Comparison of ENCODE assay signal across 9 cellular contexts in genomic region chr11:70233511-70233919, GRCh38. TPM values are rescaled to one million over a fixed set of nuclear protein-coding genes. Genes with fewer than 3 reads are reported as not detected.
DNase-seq lines count a peak whose midpoint lies in the region; ATAC-seq, FAIRE-seq and TF ChIP-seq lines count a peak whose summit lies in the region.
"Had no signal": no experiment of that assay in that cellular context is flagged by ENCODE, and none has a peak within 500 bp of the region (broad histone marks: within the 10 kb centered on the region; RNA-seq: fewer than 3 reads in every experiment).

No MANE protein-coding gene starts in this region.

- 0 out of 2 replicates have a peak, but pooled peaks cover 2% of the 10 kb centered on the region for H3K4me1 ChIP-seq in IMR-90 (ENCODE audit: control insufficient read depth, insufficient read depth, low read length)
- H3K4me1 ChIP-seq in K562 (replicated peaks in 1 of 2; ENCODE audit: control insufficient read depth in 2 of 2, insufficient read depth in 2 of 2, low read length in 2 of 2), result peaks cover 4 to 5% of the 10 kb centered on the region in 2 experiments; a peak in 3 of 5 replicates
- no peaks in the 10 kb centered on the region for H3K4me1 ChIP-seq in mucosa of descending colon (ENCODE audit: low read depth)

- H3K9me1 ChIP-seq in IMR-90 (ENCODE audit: insufficient read depth, low read length) (peaks cover 8% of the 10 kb centered on the region), K562 (ENCODE audit: control insufficient read depth, insufficient read depth, low read length) (no peaks in the 10 kb centered on the region)

- DNase-seq in EH (ENCODE audit: low read depth) (peak; percentile 86), IMR-90 (peak; percentile 91), K562 (ENCODE audit: extremely low read depth in 1 of 4, low spot score in 3 of 4) (peak; percentile 33 to 60 (median 40)), mucosa of descending colon (no peak), T-helper 17 cell (no peak), T-helper 9 cell (no peak), NCI-H1417 (lab: John Stamatoyannopoulos, UW) (no peak)

- no peak overlapping the region for H3K4me3 Mint-ChIP-seq in T-helper 17 cell
- H3K4me3 Mint-ChIP-seq: natural killer cell treated with Interleukin-12 subunit alpha and Interleukin-12 subunit beta and Interleukin-15 and Interleukin-18, amount 100 ng/mL, for 72 hours had no signal

- no peak overlapping the region for H2BK120ac ChIP-seq in IMR-90 (ENCODE audit: low read depth, low read length)

- H3K36me3 Mint-ChIP-seq in T-helper 17 cell (ENCODE audit: low read depth), result no peaks in the 10 kb centered on the region
- H3K36me3 Mint-ChIP-seq: natural killer cell treated with Interleukin-12 subunit alpha and Interleukin-12 subunit beta and Interleukin-15 and Interleukin-18, amount 100 ng/mL, for 72 hours had no signal

- H3K79me1 ChIP-seq in IMR-90 (ENCODE audit: low read depth in 1 of 2, low read length in 2 of 2), result no peaks in the 10 kb centered on the region

- no peak overlapping the region for H2BK15ac ChIP-seq in IMR-90 (ENCODE audit: low read depth, low read length)

- no peak overlapping the region for H3K4ac ChIP-seq in IMR-90 (ENCODE audit: low read depth, low read length)

- in situ Hi-C loops in IMR-90 (cut with MboI; ENCODE audit: low sequenced_read_pairs) (no loop called here), K562 (cut with MboI) (no loop called here)

- no peak overlapping the region for H2BK20ac ChIP-seq in IMR-90 (ENCODE audit: low read depth, low read length)

- no peak overlapping the region for H2BK5ac ChIP-seq in IMR-90 (ENCODE audit: low read depth, low read length, poor library complexity, severe bottlenecking)

- POLR2A ChIA-PET in IMR-90 (lab: Charles Lee; ENCODE audit: unreplicated experiment), result no interaction called here
- POLR2A ChIA-PET in K562 (lab: Yijun Ruan, JAX), result interaction anchor here (0.7 to 1.0 kb wide), 3 partner anchors 10 to 151 kb away, joined by 3 read pairs; no protein-coding TSS in a partner anchor

- dilution Hi-C loops in IMR-90 (cut with HindIII; ENCODE audit: low sequenced_read_pairs, unreplicated experiment), result no loop called here

- H3K27ac ChIP-seq in IMR-90 (ENCODE audit: insufficient read depth, low read length), result no peak overlapping the region
- H3K27ac ChIP-seq in K562 (ENCODE audit: extremely low read depth, low read depth, low read length), result no peak overlapping the region

- no peak for TF ChIP-seq RAD21 in IMR-90 (IDR thresholded peaks at IDR 0.05; ENCODE audit: low read length)
- TF ChIP-seq RAD21 in K562 (CRISPR knock-in tag; conservative IDR thresholded peaks at IDR 0.05 in 1 of 2, IDR thresholded peaks at IDR 0.05 in 1 of 2), result no peak

- H4K8ac ChIP-seq in IMR-90 (ENCODE audit: low read depth in 2 of 2, low read length in 2 of 2), result no peak overlapping the region

- no peak overlapping the region for H2AK5ac ChIP-seq in IMR-90 (ENCODE audit: low read depth, low read length)

- ATAC-seq in IMR-90 (ENCODE audit: low read depth) (peak; percentile 86), K562 (peak; percentile 75), mucosa of descending colon (peak; percentile 91), T-helper 17 cell (no peak), GM21423 (IDR thresholded peaks at IDR 0.05; ENCODE audit: unreplicated experiment) (no peak)

- H3K4me2 ChIP-seq in IMR-90 (ENCODE audit: low read depth, low read length), result no peak overlapping the region
- peak overlapping the region; percentile 23 for H3K4me2 ChIP-seq in K562 (ENCODE audit: insufficient read depth, low read length)

- no peak overlapping the region for H4K91ac ChIP-seq in IMR-90 (ENCODE audit: insufficient read depth, low read depth, low read length)

- no peak overlapping the region for H2AK9ac ChIP-seq in IMR-90 (replicated peaks; ENCODE audit: low read depth, low read length, poor library complexity)

- H2AFZ ChIP-seq in IMR-90 (replicated peaks; ENCODE audit: low read length, poor library complexity), result peak overlapping the region; percentile 38
- no peak overlapping the region for H2AFZ ChIP-seq in K562 (ENCODE audit: low read depth, low read length)

- TF ChIP-seq POLR2A in IMR-90 (IDR thresholded peaks at IDR 0.05; ENCODE audit: low read depth, low read length) (no peak), K562 (conservative IDR thresholded peaks at IDR 0.05) (no peak)

- no peak overlapping the region for H3K56ac ChIP-seq in IMR-90 (ENCODE audit: extremely low read depth, insufficient read depth, low read length)

- H3K9ac ChIP-seq in IMR-90 (ENCODE audit: low read depth, low read length) (no peak overlapping the region), K562 (ENCODE audit: insufficient read depth in 1 of 2, low read depth in 2 of 2, low read length in 2 of 2) (peak overlapping the region in 1 of 2 experiments; percentile 67; a peak in 1 of 4 replicates)

- H3K9me3 ChIP-seq in IMR-90 (ENCODE audit: control insufficient read depth, insufficient read depth, low read length) (peaks cover 3% of the 10 kb centered on the region; the same call in 1 of the 2 replicates), K562 (replicated peaks; ENCODE audit: control insufficient read depth, insufficient read depth, low read depth, low read length) (no peaks in the 10 kb centered on the region), mucosa of descending colon (no peaks in the 10 kb centered on the region), T-helper 17 cell (ENCODE audit: control insufficient read depth, low read length, poor library complexity, severe bottlenecking) (no peaks in the 10 kb centered on the region)

- intact Hi-C loops in IMR-90 (cut with micrococcal nuclease), result no loop called here
- intact Hi-C loops in K562 (cut with micrococcal nuclease), result no loop called here
- intact Hi-C loops in mucosa of descending colon (cut with DNase I, micrococcal nuclease), result no loop called here

- H3K27me3 ChIP-seq in IMR-90 (ENCODE audit: control insufficient read depth, insufficient read depth, low read length), result peaks cover 30% of the 10 kb centered on the region
- peaks cover 0 to 5% of the 10 kb centered on the region in 2 experiments; a peak in 2 of 5 replicates for H3K27me3 ChIP-seq in K562 (ENCODE audit: control insufficient read depth in 2 of 2, insufficient read depth in 2 of 2, low read length in 2 of 2)

- peaks cover 10% of the 10 kb centered on the region for H3K27me3 Mint-ChIP-seq in T-helper 17 cell

- WGBS in IMR-90 (ENCODE audit: extremely low coverage in 2 of 2, insufficient read length in 1 of 2), 2 experiments, result 70% methylated on average over 2 of the region's 11 CpGs; no CpG with 5 or more reads in 1 of the 2 experiments
- WGBS in K562 (ENCODE audit: insufficient coverage, low coverage, missing lambda C conversion rate), result under 1% methylated on average over 11 of the region's 11 CpGs

- BruUV-seq in IMR-90 (replicated peaks; lab: Mats Ljungman, UMichigan), result no TSS peak
- BruUV-seq in K562 (replicated peaks; lab: Mats Ljungman, UMichigan), result no TSS peak

- H3K18ac ChIP-seq in IMR-90 (ENCODE audit: low read depth, low read length), result no peak overlapping the region

- no peak overlapping the region for H4K5ac ChIP-seq in IMR-90 (ENCODE audit: low read depth, low read length)

- no peak overlapping the region for H3K23ac ChIP-seq in IMR-90 (ENCODE audit: low read depth, low read length)

- H3K4me1 Mint-ChIP-seq in T-helper 17 cell, result no peaks in the 10 kb centered on the region

- CTCF ChIA-PET in IMR-90 (lab: Yijun Ruan, JAX) (no interaction called here), K562 (lab: Yijun Ruan, JAX; ENCODE audit: low intra/inter-chr PET ratio) (no interaction called here)

- no peaks in the 10 kb centered on the region for H3K36me3 ChIP-seq in IMR-90 (ENCODE audit: control insufficient read depth, insufficient read depth, low read length)
- H3K36me3 ChIP-seq in K562 (ENCODE audit: control insufficient read depth, insufficient read depth, low read length), result no peaks in the 10 kb centered on the region
- H3K36me3 ChIP-seq in mucosa of descending colon (ENCODE audit: low read depth), result no peaks in the 10 kb centered on the region

- no peak overlapping the region for H3K14ac ChIP-seq in IMR-90 (replicated peaks; ENCODE audit: low read depth, low read length)

- TF ChIP-seq CTCF in IMR-90 (conservative IDR thresholded peaks at IDR 0.05; ENCODE audit: low read depth, low read length) (no peak), K562 (IDR thresholded peaks at IDR 0.05 in 2 of 3, conservative IDR thresholded peaks at IDR 0.05 in 1 of 3; ENCODE audit: insufficient read depth in 2 of 3, low read depth in 1 of 3, low read length in 3 of 3) (no peak), mucosa of descending colon (IDR thresholded peaks at IDR 0.05) (no peak)

- no peak overlapping the region for H3K27ac Mint-ChIP-seq in T-helper 17 cell
- H3K27ac Mint-ChIP-seq: natural killer cell treated with Interleukin-12 subunit alpha and Interleukin-12 subunit beta and Interleukin-15 and Interleukin-18, amount 100 ng/mL, for 72 hours had no signal

- no peaks in the 10 kb centered on the region for H3K79me2 ChIP-seq in K562 (ENCODE audit: control insufficient read depth, insufficient read depth, low read length)

- no peak for TF ChIP-seq EP300 in K562 (IDR thresholded peaks at IDR 0.05; ENCODE audit: low read length)

- H3K4me3 ChIP-seq in IMR-90 (ENCODE audit: insufficient read depth, low read depth, low read length), result no peak overlapping the region
- no peak overlapping the region for H3K4me3 ChIP-seq in K562
- H3K4me3 ChIP-seq in mucosa of descending colon, result no peak overlapping the region

- H4K20me1 ChIP-seq in IMR-90 (ENCODE audit: insufficient read depth, low read length) (peaks cover 7% of the 10 kb centered on the region; the same call in 1 of the 2 replicates), K562 (replicated peaks; ENCODE audit: control insufficient read depth, insufficient read depth, low read length) (0 out of 2 replicates have a peak, but pooled peaks cover 6% of the 10 kb centered on the region)

- peak; percentile 74 for FAIRE-seq in K562 (lab: Jason Lieb, UNC)

RNA-seq across cellular contexts. Expression of gene FADD, which starts 30.4 kb away (rescaled TPM):
- total RNA-seq in IMR-90 (2012; rRNA removed) (44.4 and 47.2 TPM in 2 replicates), K562 (2014; rRNA removed) (20.1 and 20.4 TPM in 2 replicates), K562 (2014; rRNA removed; fragmentation: Illumina TruSeq; extraction: Trizol) (15.5 and 17.2 TPM in 2 replicates), K562 (2015; rRNA removed; fragmentation: Illumina TruSeq; extraction: Trizol) (18.4 and 20.9 TPM in 2 replicates), K562 (2021) (24.1 and 26.2 TPM in 2 replicates), mucosa of descending colon (10 to 100 TPM; 26.3 to 31.0 (median 26.9) TPM), T-helper 17 cell (1 to 10 TPM; 8.2 to 8.6 TPM)
- polyA plus RNA-seq in IMR-90 (2012; rRNA removed) (33.8 and 38.1 TPM in 2 replicates), K562 (2011; rRNA removed) (23.6 and 26.9 TPM in 2 replicates), K562 (2014; fragmentation: Illumina TruSeq; extraction: Trizol) (17.2 and 17.7 TPM in 2 replicates), K562 (2014; fragmentation: Nextera tagmentation; extraction: Ambion mirVana) (under 1 TPM; 0.29 to 0.30 TPM), K562 (2014; rRNA removed) (26.7 and 28.7 TPM in 2 replicates)
- 27.3 and 43.5 TPM in 2 replicates for polyA plus RNA-seq in IMR-90 (2012; cell fraction: cytosol; rRNA removed)
- 13.3 and 24.4 TPM in 2 replicates for polyA plus RNA-seq in IMR-90 (2012; cell fraction: nucleus; rRNA removed; ENCODE audit: low replicate concordance)
- total RNA-seq in K562 (2011; cell fraction: chromatin; rRNA removed; ENCODE audit: low replicate concordance), result 9.8 and 23.6 TPM in 2 replicates
- total RNA-seq in K562 (2011; cell fraction: nucleolus; rRNA removed), result 23.6 and 28.0 TPM in 2 replicates
- total RNA-seq in K562 (2011; cell fraction: nucleoplasm; rRNA removed), result 17.0 and 17.6 TPM in 2 replicates
- polyA plus RNA-seq in K562 (2011; cell fraction: cytosol; rRNA removed), result 24.3 and 37.3 TPM in 2 replicates
- 11.2 and 14.3 TPM in 2 replicates for polyA plus RNA-seq in K562 (2011; cell fraction: nucleus; rRNA removed)
- polyA plus RNA-seq in K562 (2012), result 20.7 and 23.8 TPM in 2 replicates
- polyA minus RNA-seq in K562 (2011; rRNA and poly(A)+ RNA removed), result 17.5 and 22.8 TPM in 2 replicates
- 13.8 and 19.3 TPM in 2 replicates for polyA minus RNA-seq in K562 (2011; cell fraction: cytosol; rRNA and poly(A)+ RNA removed)
- 17.8 and 23.5 TPM in 2 replicates for polyA minus RNA-seq in K562 (2011; cell fraction: nucleus; rRNA and poly(A)+ RNA removed)

RNA-seq across cellular contexts. Expression of gene PPFIA1, which starts 37.0 kb away (rescaled TPM):
- total RNA-seq in IMR-90 (2012; rRNA removed), result 25.6 and 33.9 TPM in 2 replicates
- 37.2 and 46.4 TPM in 2 replicates for polyA plus RNA-seq in IMR-90 (2012; rRNA removed)
- 18.8 and 31.7 TPM in 2 replicates for polyA plus RNA-seq in IMR-90 (2012; cell fraction: cytosol; rRNA removed)
- polyA plus RNA-seq in IMR-90 (2012; cell fraction: nucleus; rRNA removed; ENCODE audit: low replicate concordance), result 64.7 and 95.6 TPM in 2 replicates
- total RNA-seq in K562 (2011; cell fraction: chromatin; rRNA removed; ENCODE audit: low replicate concordance), result 221 and 294 TPM in 2 replicates
- total RNA-seq in K562 (2011; cell fraction: nucleolus; rRNA removed), result 104 and 111 TPM in 2 replicates
- 162 and 166 TPM in 2 replicates for total RNA-seq in K562 (2011; cell fraction: nucleoplasm; rRNA removed)
- total RNA-seq in K562 (2014; rRNA removed), result 24.9 and 26.0 TPM in 2 replicates
- total RNA-seq in K562 (2014; rRNA removed; fragmentation: Illumina TruSeq; extraction: Trizol), result 28.5 and 31.6 TPM in 2 replicates
- 28.9 and 30.3 TPM in 2 replicates for total RNA-seq in K562 (2015; rRNA removed; fragmentation: Illumina TruSeq; extraction: Trizol)
- total RNA-seq in K562 (2021), result 33.1 and 38.4 TPM in 2 replicates
- polyA plus RNA-seq in K562 (2011; rRNA removed), result 41.5 and 48.0 TPM in 2 replicates
- polyA plus RNA-seq in K562 (2011; cell fraction: cytosol; rRNA removed), result 42.0 and 45.8 TPM in 2 replicates
- 107 and 119 TPM in 2 replicates for polyA plus RNA-seq in K562 (2011; cell fraction: nucleus; rRNA removed)
- polyA plus RNA-seq in K562 (2012), result 26.5 and 28.1 TPM in 2 replicates
- polyA plus RNA-seq in K562 (2014; fragmentation: Illumina TruSeq; extraction: Trizol), result 36.2 and 39.5 TPM in 2 replicates
- 10 to 100 TPM in 1 of 2 experiments, 1 to 10 TPM in 1; 9.9 to 13.3 TPM for polyA plus RNA-seq in K562 (2014; fragmentation: Nextera tagmentation; extraction: Ambion mirVana)
- polyA plus RNA-seq in K562 (2014; rRNA removed), result 27.4 and 31.0 TPM in 2 replicates
- 76.5 and 78.4 TPM in 2 replicates for polyA minus RNA-seq in K562 (2011; rRNA and poly(A)+ RNA removed)
- 27.9 and 43.6 TPM in 2 replicates for polyA minus RNA-seq in K562 (2011; cell fraction: cytosol; rRNA and poly(A)+ RNA removed)
- polyA minus RNA-seq in K562 (2011; cell fraction: nucleus; rRNA and poly(A)+ RNA removed), result 46.0 and 70.8 TPM in 2 replicates
- total RNA-seq in mucosa of descending colon, result 10 to 100 TPM; 58.5 to 65.7 (median 65.0) TPM
- 10 to 100 TPM; 45.6 to 49.4 TPM for total RNA-seq in T-helper 17 cell

Comparison
In these comparisons a context has a peak if more than half of its experiments do, and no peak if none do; other contexts are left out.
1. DNase-seq: peak in EH (single experiment), IMR-90 (single experiment) and K562 (4 of 4); none in mucosa of descending colon (0 of 3), T-helper 17 cell (0 of 3), T-helper 9 cell (single experiment) and NCI-H1417 (0 of 3).
2. ATAC-seq: peak in IMR-90 (single experiment), K562 (single experiment) and mucosa of descending colon (single experiment); none in T-helper 17 cell (single experiment) and GM21423 (single experiment).